Comparison of ENCODE assay signal across 21 cellular contexts in genomic region chr3:14121859-14122258, GRCh38. TPM values are rescaled to one million over a fixed set of nuclear protein-coding genes. Genes with fewer than 3 reads are reported as not detected.
A peak's percentile ranks its signal among the peaks of the same experiment; 100 is the strongest.
DNase-seq lines count a peak whose midpoint lies in the region; ATAC-seq, FAIRE-seq and TF ChIP-seq lines count a peak whose summit lies in the region.
"Had no signal": no experiment of that assay in that cellular context is flagged by ENCODE, and none has a peak within 500 bp of the region (broad histone marks: within the 10 kb centered on the region; RNA-seq: fewer than 3 reads in every experiment).

No MANE protein-coding gene starts in this region.

- peaks cover 23% of the 10 kb centered on the region for H3K36me3 Mint-ChIP-seq in CD4-positive, CD25-positive, alpha-beta regulatory T cell
- peaks cover 17% of the 10 kb centered on the region for H3K36me3 Mint-ChIP-seq in activated T-helper 1 cell treated with anti-CD3 and anti-CD28 coated beads, Interleukin-12 subunit alpha, Interleukin-12 subunit beta, Interleukin-2, Interleukin-4 antibody, amounts not matched to agents 30 ng/mL and 10 ng/mL and 1 ng/mL, durations not matched to agents 14 hours and 24 hours and 36 hours (ENCODE audit: low read depth)

- no peaks in the 10 kb centered on the region for H3K27me3 Mint-ChIP-seq in CD4-positive, CD25-positive, alpha-beta regulatory T cell
- H3K27me3 Mint-ChIP-seq in activated T-helper 1 cell treated with anti-CD3 and anti-CD28 coated beads, Interleukin-12 subunit alpha, Interleukin-12 subunit beta, Interleukin-2, Interleukin-4 antibody, amounts not matched to agents 30 ng/mL and 10 ng/mL and 1 ng/mL, durations not matched to agents 14 hours and 24 hours and 36 hours (ENCODE audit: insufficient read depth), result no peaks in the 10 kb centered on the region

- FAIRE-seq in GM12891 (lab: Jason Lieb, UNC), result no peak
- FAIRE-seq: frontal cortex, TTC549, urothelium cell line had no signal

- peaks cover 36% of the 10 kb centered on the region for H3K79me1 ChIP-seq in mesendoderm (ENCODE audit: low read length)

- H3K4me2 ChIP-seq in mesendoderm (ENCODE audit: low read length), result no peak overlapping the region

- H3K4me1 Mint-ChIP-seq in CD4-positive, CD25-positive, alpha-beta regulatory T cell, result peaks cover 12 to 45% (median 37%) of the 10 kb centered on the region in 4 donors
- H3K4me1 Mint-ChIP-seq in activated T-helper 1 cell treated with anti-CD3 and anti-CD28 coated beads, Interleukin-12 subunit alpha, Interleukin-12 subunit beta, Interleukin-2, Interleukin-4 antibody, amounts not matched to agents 30 ng/mL and 10 ng/mL and 1 ng/mL, durations not matched to agents 14 hours and 24 hours and 36 hours (ENCODE audit: low read depth), result peaks cover 50% of the 10 kb centered on the region

- H3K18ac ChIP-seq in mesendoderm (ENCODE audit: low read length), result no peak overlapping the region

- DNase-seq in CD4-positive, CD25-positive, alpha-beta regulatory T cell, result no peak
- DNase-seq in activated T-helper 1 cell treated with anti-CD3 and anti-CD28 coated beads, Interleukin-12 subunit alpha, Interleukin-12 subunit beta, Interleukin-2, Interleukin-4 antibody, amounts not matched to agents 30 ng/mL and 10 ng/mL and 1 ng/mL, durations not matched to agents 14 hours and 24 hours and 36 hours (ENCODE audit: low spot score), result no peak
- peak; percentile 56 for DNase-seq in mesendoderm
- DNase-seq in GM12891 (ENCODE audit: insufficient read length, low spot score), result no peak
- DNase-seq in DMS 273 treated with DMSO at 0.1 percent for 48 hours (lab: John Stamatoyannopoulos, UW), result no peak
- DNase-seq: CD8-positive, alpha-beta T cell; dermis blood vessel endothelial cell; left lung; NCI-H1436; NCI-H226; stimulated activated CD4-positive, alpha-beta T cell treated with anti-CD3 and anti-CD28 coated beads, Interleukin-2, amount 100 ng/mL, for 48 hours had no signal

- no peak overlapping the region for H4K8ac ChIP-seq in mesendoderm (ENCODE audit: low read depth, low read length)

- no peaks in the 10 kb centered on the region for H3K9me3 ChIP-seq in CD4-positive, CD25-positive, alpha-beta regulatory T cell (ENCODE audit: control insufficient read depth in 2 of 2, low read length in 2 of 2)
- peaks cover 11% of the 10 kb centered on the region for H3K9me3 ChIP-seq in HUES6 (ENCODE audit: control insufficient read depth, insufficient read depth, low read depth, low read length)
- H3K9me3 ChIP-seq: breast epithelium, left lung had no signal

- no peak overlapping the region for H3K23ac ChIP-seq in mesendoderm (ENCODE audit: low read length)

- intact Hi-C loops in activated T-helper 1 cell treated with anti-CD3 and anti-CD28 coated beads, Interleukin-12 subunit alpha, Interleukin-12 subunit beta, Interleukin-2, Interleukin-4 antibody, amounts not matched to agents 30 ng/mL and 10 ng/mL and 1 ng/mL, durations not matched to agents 14 hours and 24 hours and 36 hours (cut with micrococcal nuclease), result loop anchor here (10.0 kb wide), 2 partner anchors 707 to 1457 kb away; partner anchors contain the start of gene RAF1

- H3K27ac ChIP-seq in CD4-positive, CD25-positive, alpha-beta regulatory T cell (ENCODE audit: insufficient read depth, low read length, poor library complexity, severe bottlenecking), result no peak overlapping the region
- H3K27ac ChIP-seq in HUES6 (ENCODE audit: low read depth, low read length), result peak overlapping the region; percentile 81; the same call in 1 of the 2 replicates
- H3K27ac ChIP-seq in mesendoderm (ENCODE audit: low read depth, low read length), result no peak overlapping the region
- H3K27ac ChIP-seq: breast epithelium, left lung, RWPE1 had no signal

- H3K79me2 ChIP-seq in mesendoderm (ENCODE audit: control insufficient read depth, insufficient read depth, low read length), result peaks cover 22% of the 10 kb centered on the region

- no peak overlapping the region for H2BK120ac ChIP-seq in mesendoderm (ENCODE audit: low read depth, low read length)

- H2AK5ac ChIP-seq in mesendoderm (ENCODE audit: low read length), result no peak overlapping the region

- H3K56ac ChIP-seq in mesendoderm (ENCODE audit: low read length), result no peak overlapping the region

- peaks cover 8% of the 10 kb centered on the region for H3K36me3 ChIP-seq in CD4-positive, CD25-positive, alpha-beta regulatory T cell (ENCODE audit: control insufficient read depth, insufficient read depth, low read length)
- H3K36me3 ChIP-seq in HUES6 (ENCODE audit: control insufficient read depth, insufficient read depth, low read length) (peaks cover 36% of the 10 kb centered on the region), mesendoderm (ENCODE audit: control insufficient read depth, insufficient read depth, low read length) (no peaks in the 10 kb centered on the region)
- H3K36me3 ChIP-seq: breast epithelium had no signal

- H2BK5ac ChIP-seq in mesendoderm (ENCODE audit: low read length), result no peak overlapping the region

- peak overlapping the region; percentile 44 to 100 (median 88) for H3K4me3 Mint-ChIP-seq in CD4-positive, CD25-positive, alpha-beta regulatory T cell
- peak overlapping the region; percentile 4 for H3K4me3 Mint-ChIP-seq in activated T-helper 1 cell treated with anti-CD3 and anti-CD28 coated beads, Interleukin-12 subunit alpha, Interleukin-12 subunit beta, Interleukin-2, Interleukin-4 antibody, amounts not matched to agents 30 ng/mL and 10 ng/mL and 1 ng/mL, durations not matched to agents 14 hours and 24 hours and 36 hours

- ATAC-seq in CD4-positive, CD25-positive, alpha-beta regulatory T cell (ENCODE audit: low read depth in 2 of 2), result no peak
- no peak for ATAC-seq in GM19328 (IDR thresholded peaks at IDR 0.05; ENCODE audit: unreplicated experiment)
- ATAC-seq in GM18858 (IDR thresholded peaks at IDR 0.05; ENCODE audit: unreplicated experiment), result no peak
- ATAC-seq: CD8-positive, alpha-beta T cell; HCT116; left lung had no signal

- no peak overlapping the region for H4K5ac ChIP-seq in mesendoderm (ENCODE audit: low read length)

- no peak overlapping the region for H2BK15ac ChIP-seq in mesendoderm (replicated peaks; ENCODE audit: low read depth)

- no peak for TF ChIP-seq POLR2A in GM12891 (IDR thresholded peaks at IDR 0.05; ENCODE audit: low read depth, low read length)

- H3K4me3 ChIP-seq in CD4-positive, CD25-positive, alpha-beta regulatory T cell (ENCODE audit: low read depth, low read length), result no peak overlapping the region
- H3K4me3 ChIP-seq in HUES6 (ENCODE audit: low read depth, low read length) (peak overlapping the region; percentile 14; the same call in 1 of the 2 replicates), mesendoderm (ENCODE audit: low read length) (no peak overlapping the region)
- H3K4me3 ChIP-seq: breast epithelium, left lung, skin epidermis had no signal

- WGBS in mesendoderm (ENCODE audit: extremely low coverage, insufficient coverage, low lambda C conversion rate), result no CpG with 5 or more reads among the region's 5 CpGs

- peaks cover 33% of the 10 kb centered on the region for H3K4me1 ChIP-seq in CD4-positive, CD25-positive, alpha-beta regulatory T cell (ENCODE audit: control insufficient read depth, insufficient read depth, low read length, poor library complexity, severe bottlenecking)
- H3K4me1 ChIP-seq in HUES6 (ENCODE audit: control insufficient read depth, insufficient read depth, low read length) (peaks cover 39% of the 10 kb centered on the region), mesendoderm (ENCODE audit: control insufficient read depth, low read depth, low read length) (peaks cover 7% of the 10 kb centered on the region)

- H3K4ac ChIP-seq in mesendoderm (ENCODE audit: low read depth, low read length), result no peak overlapping the region

- no peaks in the 10 kb centered on the region for H3K27me3 ChIP-seq in CD4-positive, CD25-positive, alpha-beta regulatory T cell (ENCODE audit: control insufficient read depth, insufficient read depth, low read length)
- no peaks in the 10 kb centered on the region for H3K27me3 ChIP-seq in HUES6 (ENCODE audit: control insufficient read depth, insufficient read depth, low read length)
- no peaks in the 10 kb centered on the region for H3K27me3 ChIP-seq in mesendoderm (ENCODE audit: insufficient read depth, low read length, poor library complexity)
- H3K27me3 ChIP-seq: breast epithelium, left lung had no signal

- no peaks in the 10 kb centered on the region for H3K9me3 Mint-ChIP-seq in CD4-positive, CD25-positive, alpha-beta regulatory T cell
- no peaks in the 10 kb centered on the region for H3K9me3 Mint-ChIP-seq in activated T-helper 1 cell treated with anti-CD3 and anti-CD28 coated beads, Interleukin-12 subunit alpha, Interleukin-12 subunit beta, Interleukin-2, Interleukin-4 antibody, amounts not matched to agents 30 ng/mL and 10 ng/mL and 1 ng/mL, durations not matched to agents 14 hours and 24 hours and 36 hours
- H3K9me3 Mint-ChIP-seq: CD8-positive, alpha-beta T cell had no signal

- peak overlapping the region in 1 of 3 donors; percentile 95 for H3K27ac Mint-ChIP-seq in CD4-positive, CD25-positive, alpha-beta regulatory T cell
- H3K27ac Mint-ChIP-seq in activated T-helper 1 cell treated with anti-CD3 and anti-CD28 coated beads, Interleukin-12 subunit alpha, Interleukin-12 subunit beta, Interleukin-2, Interleukin-4 antibody, amounts not matched to agents 30 ng/mL and 10 ng/mL and 1 ng/mL, durations not matched to agents 14 hours and 24 hours and 36 hours, result no peak overlapping the region

- peak overlapping the region; percentile 84 for H3K9ac ChIP-seq in HUES6 (ENCODE audit: low read length)
- H3K9ac ChIP-seq in mesendoderm (ENCODE audit: low read length), result no peak overlapping the region

RNA-seq across cellular contexts. Expression of gene CHCHD4, which starts 2.8 kb away (rescaled TPM):
- total RNA-seq in CD4-positive, CD25-positive, alpha-beta regulatory T cell, result 3.6 TPM
- polyA plus RNA-seq in CD4-positive, CD25-positive, alpha-beta regulatory T cell, result 10 to 100 TPM; 10.3 to 21.1 (median 16.5) TPM
- 27.8 and 29.4 TPM in 2 replicates for total RNA-seq in activated T-helper 1 cell treated with anti-CD3 and anti-CD28 coated beads, Interleukin-12 subunit alpha, Interleukin-12 subunit beta, Interleukin-2, Interleukin-4 antibody, amounts not matched to agents 30 ng/mL and 10 ng/mL and 1 ng/mL, durations not matched to agents 14 hours and 24 hours and 36 hours
- 21.8 TPM for polyA plus RNA-seq in mesendoderm (2013, experiment 1 of 2)
- 21.7 TPM for polyA plus RNA-seq in mesendoderm (2013, experiment 2 of 2)
- 11.4 TPM for polyA plus RNA-seq in GM12891 (2012; ENCODE audit: low read depth, missing spikeins)

RNA-seq across cellular contexts. Expression of gene TMEM43, which starts 3.0 kb away (rescaled TPM):
- 50.2 TPM for total RNA-seq in CD4-positive, CD25-positive, alpha-beta regulatory T cell
- polyA plus RNA-seq in CD4-positive, CD25-positive, alpha-beta regulatory T cell, result 10 to 100 TPM; 73.7 to 81.0 (median 76.3) TPM
- 40.4 and 41.3 TPM in 2 replicates for total RNA-seq in activated T-helper 1 cell treated with anti-CD3 and anti-CD28 coated beads, Interleukin-12 subunit alpha, Interleukin-12 subunit beta, Interleukin-2, Interleukin-4 antibody, amounts not matched to agents 30 ng/mL and 10 ng/mL and 1 ng/mL, durations not matched to agents 14 hours and 24 hours and 36 hours
- 29.4 TPM for polyA plus RNA-seq in mesendoderm (2013, experiment 1 of 2)
- polyA plus RNA-seq in mesendoderm (2013, experiment 2 of 2), result 28.9 TPM
- polyA plus RNA-seq in GM12891 (2012; ENCODE audit: low read depth, missing spikeins), result 13.1 TPM

RNA-seq across cellular contexts. Expression of gene XPC, which starts 56.5 kb away (rescaled TPM):
- 75.5 TPM for total RNA-seq in CD4-positive, CD25-positive, alpha-beta regulatory T cell
- 10 to 100 TPM; 31.3 to 42.7 (median 36.9) TPM for polyA plus RNA-seq in CD4-positive, CD25-positive, alpha-beta regulatory T cell
- 34.1 and 35.9 TPM in 2 replicates for total RNA-seq in activated T-helper 1 cell treated with anti-CD3 and anti-CD28 coated beads, Interleukin-12 subunit alpha, Interleukin-12 subunit beta, Interleukin-2, Interleukin-4 antibody, amounts not matched to agents 30 ng/mL and 10 ng/mL and 1 ng/mL, durations not matched to agents 14 hours and 24 hours and 36 hours
- 12.8 TPM for polyA plus RNA-seq in mesendoderm (2013, experiment 1 of 2)
- 12.3 TPM for polyA plus RNA-seq in mesendoderm (2013, experiment 2 of 2)
- polyA plus RNA-seq in GM12891 (2012; ENCODE audit: low read depth, missing spikeins), result 23.6 TPM

RNA-seq across cellular contexts. Expression of gene LSM3, which starts 56.8 kb away (rescaled TPM):
- total RNA-seq in CD4-positive, CD25-positive, alpha-beta regulatory T cell, result 6.6 TPM
- polyA plus RNA-seq in CD4-positive, CD25-positive, alpha-beta regulatory T cell, result 10 to 100 TPM; 19.1 to 25.7 (median 22.9) TPM
- 15.6 and 15.8 TPM in 2 replicates for total RNA-seq in activated T-helper 1 cell treated with anti-CD3 and anti-CD28 coated beads, Interleukin-12 subunit alpha, Interleukin-12 subunit beta, Interleukin-2, Interleukin-4 antibody, amounts not matched to agents 30 ng/mL and 10 ng/mL and 1 ng/mL, durations not matched to agents 14 hours and 24 hours and 36 hours
- 50.3 TPM for polyA plus RNA-seq in mesendoderm (2013, experiment 1 of 2)
- 49.8 TPM for polyA plus RNA-seq in mesendoderm (2013, experiment 2 of 2)
- 21.3 TPM for polyA plus RNA-seq in GM12891 (2012; ENCODE audit: low read depth, missing spikeins)
